17 cellular contexts compared by ENCODE assay signal in genomic region chr2:31947871-31948270, GRCh38.
"Had no signal": no experiment of that assay in that cellular context is flagged by ENCODE, and none has a peak within 500 bp of the region (broad histone marks: within the 10 kb centered on the region; RNA-seq: fewer than 3 reads in every experiment).

No MANE protein-coding gene starts in this region.

- H3K27ac ChIP-seq: coronary artery, dorsolateral prefrontal cortex, epithelial cell of prostate, esophagus muscularis mucosa, gastroesophageal sphincter, neutrophil, stomach, thoracic aorta, transverse colon had no signal

- H3K9me3 ChIP-seq: esophagus muscularis mucosa, gastroesophageal sphincter, mucosa of descending colon, neutrophil, stomach, thoracic aorta, transverse colon had no signal

- DNase-seq: dorsolateral prefrontal cortex; effector CD8-positive, alpha-beta T cell; glutamatergic neuron; mucosa of descending colon; naive thymus-derived CD8-positive, alpha-beta T cell; stimulated activated CD4-positive, alpha-beta T cell treated with anti-CD3 and anti-CD28 coated beads, Interleukin-2, amount 100 ng/mL, for 24 hours; stimulated activated CD4-positive, alpha-beta T cell treated with anti-CD3 and anti-CD28 coated beads, Interleukin-4, amount 100 ng/mL, for 4 hours; stimulated activated naive CD4-positive, alpha-beta T cell; stomach; substantia nigra; transverse colon had no signal

- H3K4me3 Mint-ChIP-seq: naive thymus-derived CD8-positive, alpha-beta T cell had no signal

- H3K4me3 ChIP-seq: coronary artery, dorsolateral prefrontal cortex, esophagus muscularis mucosa, gastroesophageal sphincter, mucosa of descending colon, stomach, thoracic aorta, transverse colon had no signal

- H3K27me3 Mint-ChIP-seq: naive thymus-derived CD8-positive, alpha-beta T cell had no signal

- H3K9me3 Mint-ChIP-seq: naive thymus-derived CD8-positive, alpha-beta T cell had no signal

- H3K27me3 ChIP-seq: dorsolateral prefrontal cortex, esophagus muscularis mucosa, gastroesophageal sphincter, neutrophil, stomach, transverse colon had no signal

- H3K4me1 ChIP-seq: gastroesophageal sphincter, transverse colon had no signal
